19 cellular contexts compared by ENCODE assay signal in the genomic region with DNA sequence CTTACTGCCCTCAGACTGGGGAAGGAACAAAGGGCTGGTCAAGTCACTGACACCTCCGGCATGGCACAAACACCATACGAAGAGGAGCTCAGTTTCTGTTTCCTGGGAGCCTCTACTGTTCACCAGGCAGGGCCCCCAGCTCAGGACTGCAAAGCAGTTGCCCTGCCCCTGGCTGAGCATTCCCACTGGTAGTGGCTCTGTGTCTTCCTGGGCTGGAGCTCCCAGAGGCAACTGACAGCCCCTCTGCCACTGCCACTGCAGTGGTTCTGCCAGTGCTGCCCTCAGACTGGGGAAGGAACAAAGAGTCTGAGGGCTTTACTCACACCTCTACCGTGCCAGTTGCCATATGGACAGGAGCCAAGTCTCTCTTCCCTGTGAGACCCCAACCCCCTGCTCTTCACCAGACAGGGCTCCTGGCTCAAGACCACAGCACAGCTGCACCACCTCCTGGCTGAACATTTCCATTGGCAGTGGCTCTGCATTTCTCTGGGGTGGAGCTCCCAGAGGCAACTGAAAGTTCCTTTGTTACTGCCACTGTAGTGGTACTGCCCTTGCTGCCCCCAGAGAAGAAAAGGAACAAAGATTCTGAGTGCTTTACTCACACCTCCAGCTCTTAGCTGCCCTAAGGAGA.
A peak's percentile ranks its signal among the peaks of the same experiment; 100 is the strongest.
DNase-seq lines count a peak whose midpoint lies in the region; ATAC-seq and TF ChIP-seq lines count a peak whose summit lies in the region.
"Had no signal": no experiment of that assay in that cellular context is flagged by ENCODE, and none has a peak within 500 bp of the region (broad histone marks: within the 10 kb centered on the region; RNA-seq: fewer than 3 reads in every experiment).

No MANE protein-coding gene starts in this region.

- H3K4me3 ChIP-seq in HCT116 (replicated peaks in 1 of 2; ENCODE audit: low read depth in 1 of 2, low read length in 2 of 2), result no peak overlapping the region
- H3K4me3 ChIP-seq in lower lobe of right lung, result no peak overlapping the region
- H3K4me3 ChIP-seq: body of pancreas, left ventricle myocardium inferior, psoas muscle, tibial artery had no signal

- H3K4me1 ChIP-seq in HCT116 (ENCODE audit: control insufficient read depth in 1 of 2, insufficient read depth in 2 of 2, low read length in 2 of 2) (no peaks in the 10 kb centered on the region), lower lobe of right lung (no peaks in the 10 kb centered on the region)
- H3K4me1 ChIP-seq: body of pancreas, psoas muscle had no signal

- TF ChIP-seq CTCF in HCT116 (IDR thresholded peaks at IDR 0.05 in 2 of 3, conservative IDR thresholded peaks at IDR 0.05 in 1 of 3; ENCODE audit: borderline replicate concordance in 1 of 3, insufficient read depth in 1 of 3, low read depth in 2 of 3, low read length in 2 of 3) (peak in 1 of 3 experiments; percentile 2; a peak in 1 of 6 replicates), lower lobe of right lung (IDR thresholded peaks at IDR 0.05) (no peak)

- CTCF ChIA-PET in HCT116 (lab: Charles Lee), result interaction anchor here (0.8 to 1.0 kb wide), 2 partner anchors 9 to 51 kb away, joined by 3 read pairs; no protein-coding TSS in a partner anchor

- no peaks in the 10 kb centered on the region for H3K9me2 ChIP-seq in HCT116 (ENCODE audit: insufficient read depth)

- H3K27ac ChIP-seq in HCT116 (ENCODE audit: low read depth, low read length) (no peak overlapping the region), lower lobe of right lung (no peak overlapping the region)
- H3K27ac ChIP-seq: body of pancreas, left ventricle myocardium inferior, psoas muscle, tibial artery had no signal

- no peak overlapping the region for H2AFZ ChIP-seq in HCT116 (ENCODE audit: low read depth, low read length, poor library complexity, severe bottlenecking)

- POLR2A ChIA-PET in HCT116 (lab: Charles Lee), result no interaction called here

- H3K9me3 ChIP-seq in HCT116 (ENCODE audit: control insufficient read depth in 1 of 2, insufficient read depth in 1 of 2, low read depth in 1 of 2, low read length in 2 of 2), result 0 out of 4 replicates have a peak, but pooled peaks cover 0 to 3% of the 10 kb centered on the region in 2 experiments
- H3K9me3 ChIP-seq in lower lobe of right lung, result peaks cover 9% of the 10 kb centered on the region
- H3K9me3 ChIP-seq: body of pancreas had no signal

- no peaks in the 10 kb centered on the region for H4K20me1 ChIP-seq in HCT116 (ENCODE audit: insufficient read depth)

- no peaks in the 10 kb centered on the region for H3K79me2 ChIP-seq in HCT116 (ENCODE audit: insufficient read depth, low read length)

- no peak overlapping the region for H3K9ac ChIP-seq in HCT116 (ENCODE audit: low read length)

- H3K27me3 ChIP-seq in HCT116 (ENCODE audit: insufficient read depth, low read length) (no peaks in the 10 kb centered on the region), lower lobe of right lung (ENCODE audit: low read depth) (no peaks in the 10 kb centered on the region)
- H3K27me3 ChIP-seq: body of pancreas, tibial artery had no signal

- no peak for TF ChIP-seq POLR2A in HCT116 (IDR thresholded peaks at IDR 0.05; ENCODE audit: borderline replicate concordance, extremely low read depth, insufficient read depth, insufficient read length)

- ATAC-seq in HCT116 (no peak), lower lobe of right lung (no peak), GM21360 (IDR thresholded peaks at IDR 0.05; ENCODE audit: unreplicated experiment) (no peak)
- ATAC-seq: activated T-helper 17 cell treated with anti-CD3 and anti-CD28 coated beads, Interleukin-2, amount 50 U/mL, for 72 hours; body of pancreas; psoas muscle; Right ventricle myocardium inferior had no signal

- DNase-seq in COR-L47 (lab: John Stamatoyannopoulos, UW) (peak; percentile 40), HCT116 (ENCODE audit: low read depth, low spot score) (no peak), SK-MEL-5 (ENCODE audit: low read depth, low spot score) (peak; percentile 36), iPS-NIHi7 (ENCODE audit: extremely low spot score) (peak; percentile 33), lower lobe of right lung (no peak), HT-29 (ENCODE audit: low spot score) (no peak)
- DNase-seq: activated CD4-positive, alpha-beta T cell treated with anti-CD3 and anti-CD28 coated beads, Interleukin-2, amount 10 ng/mL, durations not matched to agents 24 days and 14 days; body of pancreas; head of caudate nucleus; left ventricle myocardium inferior; NCI-H1930; psoas muscle; small intestine; stimulated activated naive CD4-positive, alpha-beta T cell treated with Interleukin-2 at 50 U/mL for 16 hours; T-helper 1 cell; tibial artery had no signal

- RAD21 ChIA-PET in HCT116 (lab: Charles Lee; ENCODE audit: low non-redundant PET in 1 of 2, low total read pairs in 2 of 2, uncharacterized antibody in 2 of 2, unreplicated experiment in 2 of 2), result no interaction called here

- BruUV-seq in HCT116 (replicated peaks; lab: Mats Ljungman, UMichigan), result no TSS peak

- intact Hi-C loops in HCT116 (cut with micrococcal nuclease), result loop anchor here (10.0 kb wide), 1 partner anchor 443 kb away; no protein-coding TSS in a partner anchor
- intact Hi-C loops in lower lobe of right lung (cut with DNase I), result no loop called here

- in situ Hi-C loops in SK-MEL-5 (cut with HindIII; ENCODE audit: low pct_unique_long_range_greater_than_20kb, low sequenced_read_pairs), result no loop called here

- no peaks in the 10 kb centered on the region for H3K36me3 ChIP-seq in HCT116 (ENCODE audit: control insufficient read depth in 1 of 2, insufficient read depth in 2 of 2, low read length in 2 of 2)
- H3K36me3 ChIP-seq in lower lobe of right lung, result no peaks in the 10 kb centered on the region
- H3K36me3 ChIP-seq: left ventricle myocardium inferior had no signal

- peak; percentile 41 for TF ChIP-seq RAD21 in HCT116 (IDR thresholded peaks at IDR 0.05; ENCODE audit: low read depth)

- H3K4me2 ChIP-seq in HCT116 (ENCODE audit: low read length), result no peak overlapping the region

TF ChIP-seq in HCT116, 20 proteins besides CTCF, POLR2A, EP300 and RAD21:
- TF ChIP-seq JUND (IDR thresholded peaks at IDR 0.05) (no peak), EZH2 (IDR thresholded peaks at IDR 0.05) (no peak), TCF7L2 (IDR thresholded peaks at IDR 0.05; ENCODE audit: borderline replicate concordance, extremely low read depth, insufficient read depth, insufficient read length) (no peak)
- TF ChIP-seq, protein P1, sequence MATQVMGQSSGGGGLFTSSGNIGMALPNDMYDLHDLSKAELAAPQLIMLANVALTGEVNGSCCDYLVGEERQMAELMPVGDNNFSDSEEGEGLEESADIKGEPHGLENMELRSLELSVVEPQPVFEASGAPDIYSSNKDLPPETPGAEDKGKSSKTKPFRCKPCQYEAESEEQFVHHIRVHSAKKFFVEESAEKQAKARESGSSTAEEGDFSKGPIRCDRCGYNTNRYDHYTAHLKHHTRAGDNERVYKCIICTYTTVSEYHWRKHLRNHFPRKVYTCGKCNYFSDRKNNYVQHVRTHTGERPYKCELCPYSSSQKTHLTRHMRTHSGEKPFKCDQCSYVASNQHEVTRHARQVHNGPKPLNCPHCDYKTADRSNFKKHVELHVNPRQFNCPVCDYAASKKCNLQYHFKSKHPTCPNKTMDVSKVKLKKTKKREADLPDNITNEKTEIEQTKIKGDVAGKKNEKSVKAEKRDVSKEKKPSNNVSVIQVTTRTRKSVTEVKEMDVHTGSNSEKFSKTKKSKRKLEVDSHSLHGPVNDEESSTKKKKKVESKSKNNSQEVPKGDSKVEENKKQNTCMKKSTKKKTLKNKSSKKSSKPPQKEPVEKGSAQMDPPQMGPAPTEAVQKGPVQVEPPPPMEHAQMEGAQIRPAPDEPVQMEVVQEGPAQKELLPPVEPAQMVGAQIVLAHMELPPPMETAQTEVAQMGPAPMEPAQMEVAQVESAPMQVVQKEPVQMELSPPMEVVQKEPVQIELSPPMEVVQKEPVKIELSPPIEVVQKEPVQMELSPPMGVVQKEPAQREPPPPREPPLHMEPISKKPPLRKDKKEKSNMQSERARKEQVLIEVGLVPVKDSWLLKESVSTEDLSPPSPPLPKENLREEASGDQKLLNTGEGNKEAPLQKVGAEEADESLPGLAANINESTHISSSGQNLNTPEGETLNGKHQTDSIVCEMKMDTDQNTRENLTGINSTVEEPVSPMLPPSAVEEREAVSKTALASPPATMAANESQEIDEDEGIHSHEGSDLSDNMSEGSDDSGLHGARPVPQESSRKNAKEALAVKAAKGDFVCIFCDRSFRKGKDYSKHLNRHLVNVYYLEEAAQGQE (IDR thresholded peaks at IDR 0.05; ENCODE audit: low read depth), result no peak

Comparison
In these comparisons a context has a peak if more than half of its experiments do, and no peak if none do; other contexts are left out.
1. DNase-seq: peak in COR-L47 (single experiment), SK-MEL-5 (single experiment) and iPS-NIHi7 (single experiment); none in HCT116 (single experiment), lower lobe of right lung (single experiment) and HT-29 (single experiment).